Comparison of ENCODE assay signal across 7 cellular contexts in the genomic region with DNA sequence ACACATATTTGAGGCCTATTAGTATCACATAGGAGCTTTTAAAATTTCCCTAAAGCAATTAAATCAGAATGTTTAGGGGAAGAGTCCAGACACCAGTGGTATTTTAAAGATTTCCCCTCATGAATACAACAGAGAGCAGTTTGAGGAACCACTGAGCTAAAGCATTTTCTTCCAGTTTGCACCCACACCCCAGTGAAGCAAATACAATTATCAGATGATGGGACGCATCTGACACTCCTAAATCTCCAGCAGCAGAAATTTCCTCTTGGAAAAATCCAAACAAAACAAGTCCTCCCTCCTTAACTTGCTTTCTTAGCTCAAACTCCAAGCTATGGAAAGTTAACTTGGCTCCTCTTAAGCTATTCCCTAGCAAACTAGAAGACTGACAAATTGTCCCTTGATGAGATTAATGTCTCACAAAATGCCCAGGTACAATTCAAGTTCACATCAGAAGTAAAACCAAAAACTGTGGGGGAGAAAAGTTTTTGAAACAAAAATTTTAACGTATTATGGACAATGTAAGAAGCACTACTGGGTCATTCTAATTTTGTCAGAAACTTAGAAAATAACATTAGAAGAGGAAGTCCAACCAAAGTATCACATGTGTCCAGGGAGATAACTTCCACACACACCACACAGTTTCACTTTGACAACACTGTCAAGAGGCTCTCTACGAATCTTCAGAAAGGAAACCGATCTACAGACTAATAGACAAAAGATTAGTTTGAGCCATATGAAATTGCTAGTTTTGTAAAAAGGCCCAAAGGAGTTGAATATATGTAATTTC.
A peak's percentile ranks its signal among the peaks of the same experiment; 100 is the strongest.
DNase-seq lines count a peak whose midpoint lies in the region; ATAC-seq and TF ChIP-seq lines count a peak whose summit lies in the region.

No MANE protein-coding gene starts in this region.

- DNase-seq in SKM-1 treated with dmso at 0.1 percent for 144 hours (lab: John Stamatoyannopoulos, UW; ENCODE audit: unreplicated experiment) (peak; percentile 69), NCI-H128 (lab: John Stamatoyannopoulos, UW; ENCODE audit: unreplicated experiment) (no peak), breast epithelium (ENCODE audit: low spot score in 2 of 2) (no peak), HK-2 (ENCODE audit: unreplicated experiment) (no peak)

- H3K27ac Mint-ChIP-seq in stimulated activated memory B cell treated with anti-CD40 and anti-IgM and Interleukin-4, amounts not matched to agents 10 μg/mL and 1 μg/mL and 100 μg/mL, for 72 hours: peak overlapping the region; percentile 77

- H3K4me1 Mint-ChIP-seq in stimulated activated memory B cell treated with anti-CD40 and anti-IgM and Interleukin-4, amounts not matched to agents 10 μg/mL and 1 μg/mL and 100 μg/mL, for 72 hours: peaks cover 38% of the 10 kb centered on the region

- H3K36me3 ChIP-seq in breast epithelium: no peaks in the 10 kb centered on the region

- H3K9me3 ChIP-seq in breast epithelium: no peaks in the 10 kb centered on the region

- TF ChIP-seq POLR2A in breast epithelium (IDR thresholded peaks at IDR 0.05): no peak

- no peak for TF ChIP-seq CTCF in breast epithelium (IDR thresholded peaks at IDR 0.05)

- peak overlapping the region; percentile 27 for H3K4me3 Mint-ChIP-seq in stimulated activated memory B cell treated with anti-CD40 and anti-IgM and Interleukin-4, amounts not matched to agents 10 μg/mL and 1 μg/mL and 100 μg/mL, for 72 hours

- ATAC-seq in GM19372 (IDR thresholded peaks at IDR 0.05; ENCODE audit: low read depth, unreplicated experiment): peak; percentile 91
- peak; percentile 84 for ATAC-seq in HG03064 (IDR thresholded peaks at IDR 0.05; ENCODE audit: low read depth, unreplicated experiment)
- ATAC-seq in stimulated activated memory B cell treated with anti-CD40 and anti-IgM and Interleukin-4, amounts not matched to agents 10 μg/mL and 1 μg/mL and 100 μg/mL, for 72 hours: peak; percentile 91

- H3K36me3 Mint-ChIP-seq in stimulated activated memory B cell treated with anti-CD40 and anti-IgM and Interleukin-4, amounts not matched to agents 10 μg/mL and 1 μg/mL and 100 μg/mL, for 72 hours: peaks cover 13% of the 10 kb centered on the region

- H3K4me3 ChIP-seq in breast epithelium: no peak overlapping the region

- H3K27me3 Mint-ChIP-seq in stimulated activated memory B cell treated with anti-CD40 and anti-IgM and Interleukin-4, amounts not matched to agents 10 μg/mL and 1 μg/mL and 100 μg/mL, for 72 hours: no peaks in the 10 kb centered on the region

- intact Hi-C loops in breast epithelium (cut with DNase I; ENCODE audit: low total_unique reads): no loop called here

- no peaks in the 10 kb centered on the region for H3K27me3 ChIP-seq in breast epithelium

- H3K27ac ChIP-seq in breast epithelium: no peak overlapping the region

- no peaks in the 10 kb centered on the region for H3K4me1 ChIP-seq in breast epithelium

- H3K9me3 Mint-ChIP-seq in stimulated activated memory B cell treated with anti-CD40 and anti-IgM and Interleukin-4, amounts not matched to agents 10 μg/mL and 1 μg/mL and 100 μg/mL, for 72 hours: no peaks in the 10 kb centered on the region
